ENCODE assay signal across 1 cellular context in the genomic region with DNA sequence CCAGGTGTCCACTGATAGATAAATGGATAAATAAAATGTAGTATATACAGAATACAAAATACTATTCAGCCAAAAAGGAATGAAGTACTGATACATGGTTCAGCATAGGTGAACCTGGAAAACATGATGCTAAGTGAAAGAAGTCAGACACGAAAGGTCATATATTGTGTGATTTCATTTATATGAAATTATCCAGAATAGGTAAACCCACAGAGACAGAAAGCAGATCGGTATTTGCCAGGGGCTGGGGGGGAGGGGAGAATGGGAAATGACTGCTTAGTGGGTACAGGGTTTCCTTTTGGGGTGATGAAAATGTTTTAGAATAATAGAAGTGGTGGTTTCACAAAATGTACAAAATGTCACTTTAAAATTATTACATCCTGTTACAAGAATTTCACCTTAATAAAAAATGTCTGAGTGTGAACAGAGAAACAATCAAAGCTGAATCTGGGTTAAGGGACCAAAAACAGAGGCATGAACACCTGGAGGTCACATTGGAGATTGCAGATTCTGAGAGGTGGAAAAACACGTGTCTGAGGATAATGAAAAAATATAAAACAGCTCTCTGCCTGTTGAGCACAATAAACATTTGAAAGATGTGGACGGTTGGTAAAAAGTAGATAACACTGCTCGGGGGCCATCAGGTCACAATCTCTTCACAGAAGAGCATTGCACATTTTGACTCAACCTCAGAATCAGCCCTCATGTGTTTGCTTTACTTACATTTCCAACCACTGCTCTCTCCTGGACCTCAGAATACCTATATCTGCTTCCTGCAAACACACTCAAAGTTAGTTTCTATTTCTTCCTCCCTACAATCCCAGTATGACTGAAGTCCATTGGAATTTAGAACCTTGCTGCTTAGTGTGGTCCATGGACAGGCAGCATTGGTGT.
TF ChIP-seq lines count a peak whose summit lies in the region.

No MANE protein-coding gene starts in this region.

TF ChIP-seq in SK-N-SH treated with all-trans-retinoic acid at 6 μM for 48 hours, 23 proteins besides CTCF, POLR2A, EP300 and RAD21 (continued from another document):
- TF ChIP-seq, protein P1, sequence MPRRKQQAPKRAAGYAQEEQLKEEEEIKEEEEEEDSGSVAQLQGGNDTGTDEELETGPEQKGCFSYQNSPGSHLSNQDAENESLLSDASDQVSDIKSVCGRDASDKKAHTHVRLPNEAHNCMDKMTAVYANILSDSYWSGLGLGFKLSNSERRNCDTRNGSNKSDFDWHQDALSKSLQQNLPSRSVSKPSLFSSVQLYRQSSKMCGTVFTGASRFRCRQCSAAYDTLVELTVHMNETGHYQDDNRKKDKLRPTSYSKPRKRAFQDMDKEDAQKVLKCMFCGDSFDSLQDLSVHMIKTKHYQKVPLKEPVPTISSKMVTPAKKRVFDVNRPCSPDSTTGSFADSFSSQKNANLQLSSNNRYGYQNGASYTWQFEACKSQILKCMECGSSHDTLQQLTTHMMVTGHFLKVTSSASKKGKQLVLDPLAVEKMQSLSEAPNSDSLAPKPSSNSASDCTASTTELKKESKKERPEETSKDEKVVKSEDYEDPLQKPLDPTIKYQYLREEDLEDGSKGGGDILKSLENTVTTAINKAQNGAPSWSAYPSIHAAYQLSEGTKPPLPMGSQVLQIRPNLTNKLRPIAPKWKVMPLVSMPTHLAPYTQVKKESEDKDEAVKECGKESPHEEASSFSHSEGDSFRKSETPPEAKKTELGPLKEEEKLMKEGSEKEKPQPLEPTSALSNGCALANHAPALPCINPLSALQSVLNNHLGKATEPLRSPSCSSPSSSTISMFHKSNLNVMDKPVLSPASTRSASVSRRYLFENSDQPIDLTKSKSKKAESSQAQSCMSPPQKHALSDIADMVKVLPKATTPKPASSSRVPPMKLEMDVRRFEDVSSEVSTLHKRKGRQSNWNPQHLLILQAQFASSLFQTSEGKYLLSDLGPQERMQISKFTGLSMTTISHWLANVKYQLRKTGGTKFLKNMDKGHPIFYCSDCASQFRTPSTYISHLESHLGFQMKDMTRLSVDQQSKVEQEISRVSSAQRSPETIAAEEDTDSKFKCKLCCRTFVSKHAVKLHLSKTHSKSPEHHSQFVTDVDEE (CRISPR knock-in tag; IDR thresholded peaks at IDR 0.05) = no peak
- TF ChIP-seq ZFP3 (CRISPR knock-in tag; IDR thresholded peaks at IDR 0.05) (no peak), TCF4 (CRISPR knock-in tag; IDR thresholded peaks at IDR 0.05; ENCODE audit: borderline replicate concordance) (no peak), ZC3H10 (CRISPR knock-in tag; IDR thresholded peaks at IDR 0.05) (no peak), ARNTL (CRISPR knock-in tag; IDR thresholded peaks at IDR 0.05; ENCODE audit: borderline replicate concordance, low read depth) (no peak), ZNF70 (CRISPR knock-in tag; IDR thresholded peaks at IDR 0.05) (no peak), CSDC2 (CRISPR knock-in tag; IDR thresholded peaks at IDR 0.05) (no peak), ISL1 (CRISPR knock-in tag; IDR thresholded peaks at IDR 0.05) (no peak), ZNF565 (CRISPR knock-in tag; conservative IDR thresholded peaks at IDR 0.05; ENCODE audit: low read depth) (no peak), ZNF8 (CRISPR knock-in tag; IDR thresholded peaks at IDR 0.05) (no peak)
- TF ChIP-seq, protein P2, sequence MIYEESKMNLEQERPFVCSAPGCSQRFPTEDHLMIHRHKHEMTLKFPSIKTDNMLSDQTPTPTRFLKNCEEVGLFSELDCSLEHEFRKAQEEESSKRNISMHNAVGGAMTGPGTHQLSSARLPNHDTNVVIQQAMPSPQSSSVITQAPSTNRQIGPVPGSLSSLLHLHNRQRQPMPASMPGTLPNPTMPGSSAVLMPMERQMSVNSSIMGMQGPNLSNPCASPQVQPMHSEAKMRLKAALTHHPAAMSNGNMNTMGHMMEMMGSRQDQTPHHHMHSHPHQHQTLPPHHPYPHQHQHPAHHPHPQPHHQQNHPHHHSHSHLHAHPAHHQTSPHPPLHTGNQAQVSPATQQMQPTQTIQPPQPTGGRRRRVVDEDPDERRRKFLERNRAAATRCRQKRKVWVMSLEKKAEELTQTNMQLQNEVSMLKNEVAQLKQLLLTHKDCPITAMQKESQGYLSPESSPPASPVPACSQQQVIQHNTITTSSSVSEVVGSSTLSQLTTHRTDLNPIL (CRISPR knock-in tag; IDR thresholded peaks at IDR 0.05; ENCODE audit: low read depth) = no peak
